In the genomic region with DNA sequence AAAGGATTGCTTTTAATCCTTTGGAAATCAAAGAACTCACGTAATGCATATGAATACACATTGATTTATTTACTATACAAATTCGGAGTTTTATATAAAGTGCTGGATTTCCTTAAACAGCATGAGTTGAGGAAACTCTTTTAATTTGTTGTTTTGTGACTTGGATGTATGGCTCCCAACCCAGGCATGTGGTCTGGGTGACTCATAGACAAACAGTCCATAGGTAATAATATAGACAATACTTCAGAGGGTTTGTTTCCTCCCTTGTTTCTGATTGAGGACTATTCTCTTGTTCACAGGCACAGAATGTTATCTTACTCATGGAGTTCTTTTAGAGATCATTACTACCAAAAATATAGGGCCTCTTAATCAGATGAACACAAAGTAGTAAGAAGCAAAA, we compare ENCODE assay signal across 29 cellular contexts. TPM values are rescaled to one million over a fixed set of nuclear protein-coding genes. Genes with fewer than 3 reads are reported as not detected.
DNase-seq lines count a peak whose midpoint lies in the region; ATAC-seq, FAIRE-seq and TF ChIP-seq lines count a peak whose summit lies in the region.
"Had no signal": no experiment of that assay in that cellular context is flagged by ENCODE, and none has a peak within 500 bp of the region (broad histone marks: within the 10 kb centered on the region; RNA-seq: fewer than 3 reads in every experiment).

No MANE protein-coding gene starts in this region.

- H3K4me1 ChIP-seq in IMR-90 (ENCODE audit: control insufficient read depth, insufficient read depth, low read length) (peaks cover 4% of the 10 kb centered on the region), mammary epithelial cell (ENCODE audit: insufficient read depth, low read length) (peaks cover 7% of the 10 kb centered on the region), Caco-2 (peaks cover 16% of the 10 kb centered on the region; the same call in 1 of the 2 replicates)
- H3K4me1 ChIP-seq: gastrocnemius medialis, testis, uterus had no signal

- TF ChIP-seq POLR2A in GM12892 (IDR thresholded peaks at IDR 0.05; ENCODE audit: low read depth, low read length) (no peak), IMR-90 (IDR thresholded peaks at IDR 0.05; ENCODE audit: low read depth, low read length) (no peak)

- H2AK9ac ChIP-seq in IMR-90 (replicated peaks; ENCODE audit: low read depth, low read length, poor library complexity) = no peak overlapping the region

- TF ChIP-seq RAD21 in IMR-90 (IDR thresholded peaks at IDR 0.05; ENCODE audit: low read length) = no peak

- no peak overlapping the region for H3K14ac ChIP-seq in IMR-90 (replicated peaks; ENCODE audit: low read depth, low read length)

- H4K20me1 ChIP-seq in IMR-90 (ENCODE audit: insufficient read depth, low read length) (peaks cover 11% of the 10 kb centered on the region), mammary epithelial cell (ENCODE audit: insufficient read depth, low read length) (no peaks in the 10 kb centered on the region)

- POLR2A ChIA-PET in IMR-90 (lab: Charles Lee; ENCODE audit: unreplicated experiment) = no interaction called here
- POLR2A ChIA-PET in Caco-2 (lab: Charles Lee) = no interaction called here

- H3K23ac ChIP-seq in IMR-90 (ENCODE audit: low read depth, low read length) = no peak overlapping the region

- no peak overlapping the region for H3K9ac ChIP-seq in IMR-90 (ENCODE audit: low read depth, low read length)
- no peak overlapping the region for H3K9ac ChIP-seq in mammary epithelial cell (ENCODE audit: insufficient read depth, low read length)

- intact Hi-C loops in IMR-90 (cut with micrococcal nuclease) (no loop called here), mammary epithelial cell (cut with micrococcal nuclease) (no loop called here), Caco-2 (cut with micrococcal nuclease; ENCODE audit: unreplicated experiment) (no loop called here)

- H3K9me3 Mint-ChIP-seq in Caco-2 (ENCODE audit: unreplicated experiment) = peaks cover 7% of the 10 kb centered on the region

- H3K9me3 ChIP-seq in IMR-90 (ENCODE audit: control insufficient read depth, insufficient read depth, low read length) = peaks cover 3% of the 10 kb centered on the region; the same call in 1 of the 2 replicates
- no peaks in the 10 kb centered on the region for H3K9me3 ChIP-seq in mammary epithelial cell (replicated peaks; ENCODE audit: insufficient read depth, low read length)
- H3K9me3 ChIP-seq in Caco-2 = no peaks in the 10 kb centered on the region
- H3K9me3 ChIP-seq: gastrocnemius medialis, testis had no signal

- H3K36me3 ChIP-seq in IMR-90 (ENCODE audit: control insufficient read depth, insufficient read depth, low read length) (no peaks in the 10 kb centered on the region), mammary epithelial cell (ENCODE audit: insufficient read depth, low read length) (peaks cover 2% of the 10 kb centered on the region), Caco-2 (ENCODE audit: control insufficient read depth, insufficient read depth, low read length) (no peaks in the 10 kb centered on the region)
- H3K36me3 ChIP-seq: gastrocnemius medialis, uterus had no signal

- no peak overlapping the region for H4K91ac ChIP-seq in IMR-90 (ENCODE audit: insufficient read depth, low read depth, low read length)

- no peak overlapping the region for H4K5ac ChIP-seq in IMR-90 (ENCODE audit: low read depth, low read length)

- H3K56ac ChIP-seq in IMR-90 (ENCODE audit: extremely low read depth, insufficient read depth, low read length) = no peak overlapping the region

- H2BK120ac ChIP-seq in IMR-90 (ENCODE audit: low read depth, low read length) = no peak overlapping the region

- ATAC-seq in IMR-90 (ENCODE audit: low read depth) (no peak), HG03045 (IDR thresholded peaks at IDR 0.05; ENCODE audit: unreplicated experiment) (no peak), GM21825 (IDR thresholded peaks at IDR 0.05; ENCODE audit: unreplicated experiment) (no peak)
- ATAC-seq: gastrocnemius medialis; GM12878; stimulated activated memory B cell treated with anti-CD40 and anti-IgM and Interleukin-4, amounts not matched to agents 10 μg/mL and 1 μg/mL and 100 μg/mL, for 72 hours had no signal

- H4K8ac ChIP-seq in IMR-90 (ENCODE audit: low read depth in 2 of 2, low read length in 2 of 2) = no peak overlapping the region

- H3K4ac ChIP-seq in IMR-90 (ENCODE audit: low read depth, low read length) = no peak overlapping the region

- no CpG with 5 or more reads among the region's 2 CpGs for WGBS in IMR-90 (ENCODE audit: extremely low coverage in 2 of 2, insufficient read length in 1 of 2), 2 experiments
- WGBS in mammary epithelial cell (ENCODE audit: low coverage, missing lambda C conversion rate) = 96% methylated on average over 2 of the region's 2 CpGs

- H3K4me3 ChIP-seq in IMR-90 (ENCODE audit: insufficient read depth, low read depth, low read length) = no peak overlapping the region
- no peak overlapping the region for H3K4me3 ChIP-seq in mammary epithelial cell (replicated peaks in 1 of 3; ENCODE audit: insufficient read depth in 1 of 3, low read depth in 2 of 3, low read length in 3 of 3)
- H3K4me3 ChIP-seq in Caco-2 (ENCODE audit: low read depth, low read length) = no peak overlapping the region
- H3K4me3 ChIP-seq: gastrocnemius medialis, GM12878, lung, smooth muscle cell, testis, uterus had no signal

- dilution Hi-C loops in IMR-90 (cut with HindIII; ENCODE audit: low sequenced_read_pairs, unreplicated experiment) = no loop called here
- dilution Hi-C loops in mammary epithelial cell (cut with HindIII; ENCODE audit: low sequenced_read_pairs) = no loop called here

- peaks cover 50% of the 10 kb centered on the region for H3K79me2 ChIP-seq in mammary epithelial cell (ENCODE audit: insufficient read depth, low read length)

- H3K4me1 Mint-ChIP-seq in Caco-2 (ENCODE audit: low read depth, unreplicated experiment) = peaks cover 7% of the 10 kb centered on the region

- BruUV-seq in IMR-90 (replicated peaks; lab: Mats Ljungman, UMichigan) = no TSS peak
- no TSS peak for BruUV-seq in mammary epithelial cell (replicated peaks; lab: Mats Ljungman, UMichigan)
- no TSS peak for BruUV-seq in Caco-2 (replicated peaks; lab: Mats Ljungman, UMichigan)

- H3K18ac ChIP-seq in IMR-90 (ENCODE audit: low read depth, low read length) = no peak overlapping the region

- no peak overlapping the region for H3K4me2 ChIP-seq in IMR-90 (ENCODE audit: low read depth, low read length)
- no peak overlapping the region for H3K4me2 ChIP-seq in mammary epithelial cell (ENCODE audit: insufficient read depth, low read depth, low read length)
- H3K4me2 ChIP-seq: smooth muscle cell had no signal

- no peaks in the 10 kb centered on the region for H3K27me3 ChIP-seq in IMR-90 (ENCODE audit: control insufficient read depth, insufficient read depth, low read length)
- H3K27me3 ChIP-seq in mammary epithelial cell (ENCODE audit: insufficient read depth, low read length) = no peaks in the 10 kb centered on the region
- H3K27me3 ChIP-seq in Caco-2 (replicated peaks; ENCODE audit: control insufficient read depth, insufficient read depth, low read length) = no peaks in the 10 kb centered on the region
- H3K27me3 ChIP-seq: gastrocnemius medialis, testis, uterus had no signal

- H3K79me1 ChIP-seq in IMR-90 (ENCODE audit: low read depth in 1 of 2, low read length in 2 of 2) = peaks cover 37 to 41% of the 10 kb centered on the region in 2 experiments

- H3K27ac ChIP-seq in IMR-90 (ENCODE audit: insufficient read depth, low read length) = no peak overlapping the region
- no peak overlapping the region for H3K27ac ChIP-seq in mammary epithelial cell (ENCODE audit: insufficient read depth, low read depth, low read length)
- H3K27ac ChIP-seq: gastrocnemius medialis, testis, uterus had no signal

- no peak overlapping the region for H3K27ac Mint-ChIP-seq in Caco-2 (ENCODE audit: unreplicated experiment)
- H3K27ac Mint-ChIP-seq: activated naive CD4-positive, alpha-beta T cell treated with anti-CD3 and anti-CD28 coated beads for 36 hours; CD4-positive, CD25-positive, alpha-beta regulatory T cell; stimulated activated memory B cell treated with anti-CD40 and anti-IgM and Interleukin-4, amounts not matched to agents 10 μg/mL and 1 μg/mL and 100 μg/mL, for 72 hours had no signal

- H2BK5ac ChIP-seq in IMR-90 (ENCODE audit: low read depth, low read length, poor library complexity, severe bottlenecking) = no peak overlapping the region

- no peak overlapping the region for H2BK15ac ChIP-seq in IMR-90 (ENCODE audit: low read depth, low read length)

- no peaks in the 10 kb centered on the region for H3K27me3 Mint-ChIP-seq in Caco-2 (ENCODE audit: insufficient read depth, unreplicated experiment)
- H3K27me3 Mint-ChIP-seq: CD4-positive, CD25-positive, alpha-beta regulatory T cell; central memory CD8-positive, alpha-beta T cell; stimulated activated memory B cell treated with anti-CD40 and anti-IgM and Interleukin-4, amounts not matched to agents 10 μg/mL and 1 μg/mL and 100 μg/mL, for 72 hours had no signal

- H3K36me3 Mint-ChIP-seq in Caco-2 (ENCODE audit: insufficient read depth, unreplicated experiment) = no peaks in the 10 kb centered on the region

- no peak for DNase-seq in GM12892 (ENCODE audit: insufficient read length)
- peak; percentile 14 for DNase-seq in IMR-90
- peak; percentile 11 for DNase-seq in mammary epithelial cell
- peak; percentile 23 for DNase-seq in iris pigment epithelial cell (ENCODE audit: low read depth)
- no peak for DNase-seq in A172 (ENCODE audit: low spot score)
- DNase-seq in Caco-2 = no peak
- DNase-seq: activated CD4-positive, alpha-beta T cell treated with anti-CD3 and anti-CD28 coated beads for 4 hours; activated naive CD4-positive, alpha-beta T cell treated with anti-CD3 and anti-CD28 coated beads for 36 hours; activated T-cell treated with anti-CD3 and anti-CD28 coated beads, Interleukin-2, amount 50 U/mL, for 48 hours; amygdala; CD4-positive, CD25-positive, alpha-beta regulatory T cell; erythroblast; gastrocnemius medialis; hypothalamus; KBM-7; kidney; NCI-H146; NCI-H526 treated with DMSO at 0.1 percent for 48 hours; nucleus accumbens; SHP77; testis; uterus had no signal

- CTCF ChIA-PET in IMR-90 (lab: Yijun Ruan, JAX) = no interaction called here
- CTCF ChIA-PET in mammary epithelial cell (lab: Charles Lee; ENCODE audit: low non-redundant PET) = no interaction called here
- CTCF ChIA-PET in Caco-2 (lab: Charles Lee) = no interaction called here

- TF ChIP-seq CTCF in IMR-90 (conservative IDR thresholded peaks at IDR 0.05; ENCODE audit: low read depth, low read length) (no peak), mammary epithelial cell (conservative IDR thresholded peaks at IDR 0.05 in 1 of 2, IDR thresholded peaks at IDR 0.05 in 1 of 2; ENCODE audit: extremely low read depth in 1 of 2, insufficient read depth in 1 of 2, low read depth in 1 of 2, low read length in 2 of 2) (no peak), Caco-2 (IDR thresholded peaks at IDR 0.05; ENCODE audit: insufficient read depth in 1 of 2, low read depth in 1 of 2, low read length in 1 of 2, severe bottlenecking in 1 of 2, unreplicated experiment in 1 of 2) (no peak)

- FAIRE-seq in GM12892 (lab: Jason Lieb, UNC) = peak; percentile 62
- FAIRE-seq: GM12878, kidney had no signal

- H3K9me1 ChIP-seq in IMR-90 (ENCODE audit: insufficient read depth, low read length) = peaks cover 8% of the 10 kb centered on the region

- no peak overlapping the region for H3K4me3 Mint-ChIP-seq in Caco-2 (ENCODE audit: unreplicated experiment)
- H3K4me3 Mint-ChIP-seq: activated naive CD4-positive, alpha-beta T cell treated with anti-CD3 and anti-CD28 coated beads for 36 hours; CD4-positive, CD25-positive, alpha-beta regulatory T cell; central memory CD8-positive, alpha-beta T cell; stimulated activated memory B cell treated with anti-CD40 and anti-IgM and Interleukin-4, amounts not matched to agents 10 μg/mL and 1 μg/mL and 100 μg/mL, for 72 hours had no signal

- H2AFZ ChIP-seq in IMR-90 (replicated peaks; ENCODE audit: low read length, poor library complexity) = no peak overlapping the region
- H2AFZ ChIP-seq in mammary epithelial cell (ENCODE audit: low read depth, low read length) = no peak overlapping the region

- no peak overlapping the region for H2BK20ac ChIP-seq in IMR-90 (ENCODE audit: low read depth, low read length)

- no peak overlapping the region for H2AK5ac ChIP-seq in IMR-90 (ENCODE audit: low read depth, low read length)

- in situ Hi-C loops in IMR-90 (cut with MboI; ENCODE audit: low sequenced_read_pairs) (no loop called here), mammary epithelial cell (cut with MboI; ENCODE audit: low sequenced_read_pairs in 2 of 2) (no loop called here)

RNA-seq across cellular contexts. Expression of gene XPR1, which starts 43.8 kb away (rescaled TPM):
- 9.3 TPM for polyA plus RNA-seq in GM12892 (2012; ENCODE audit: missing spikeins)
- total RNA-seq in IMR-90 (2012; rRNA removed) (25.1 and 25.3 TPM in 2 replicates), mammary epithelial cell (100 to 1,000 TPM in 1 of 2 donors, 10 to 100 TPM in 1; 44.1 to 109 TPM), Caco-2 (2022) (34.4 and 37.1 TPM in 2 replicates)
- polyA plus RNA-seq in IMR-90 (2012; rRNA removed) (10.8 and 11.8 TPM in 2 replicates), mammary epithelial cell (21.4 TPM)
- polyA plus RNA-seq in IMR-90 (2012; cell fraction: cytosol; rRNA removed) = 2.6 and 4.2 TPM in 2 replicates
- 0.82 and 6.8 TPM in 2 replicates for polyA plus RNA-seq in IMR-90 (2012; cell fraction: nucleus; rRNA removed; ENCODE audit: low replicate concordance)
- polyA minus RNA-seq in mammary epithelial cell = 62.5 TPM
- 31.5 and 33.6 TPM in 2 replicates for total RNA-seq in A172 (2014; rRNA removed; shearing (Covaris generic))

Comparison
In these comparisons a context has a peak if more than half of its experiments do, and no peak if none do; other contexts are left out.
1. DNase-seq: peak in IMR-90 (single experiment), mammary epithelial cell (single experiment) and iris pigment epithelial cell (single experiment); none in GM12892 (single experiment), A172 (single experiment) and Caco-2 (0 of 2).